Comparison of ENCODE assay signal across 1 cellular context in the genomic region with DNA sequence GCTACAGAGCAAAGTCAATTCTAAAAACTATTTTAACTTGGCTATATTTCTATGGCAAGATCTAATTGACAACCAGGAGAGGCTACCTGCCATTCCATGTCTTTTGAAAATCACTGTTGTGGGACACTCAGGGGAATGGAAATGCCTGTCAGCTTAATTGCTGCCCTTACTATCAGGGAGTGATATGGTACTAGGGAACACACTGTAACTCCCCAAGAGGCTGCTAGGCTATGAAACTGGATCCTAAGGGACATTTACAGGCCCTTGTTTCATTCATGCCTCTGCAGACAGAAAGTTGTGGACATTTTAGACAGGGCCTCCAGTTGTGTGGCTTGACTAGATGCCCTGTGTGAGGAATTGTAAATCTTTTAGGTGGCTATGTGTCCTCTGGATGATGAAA.
TF ChIP-seq lines count a peak whose summit lies in the region.

No MANE protein-coding gene starts in this region.

TF ChIP-seq in GM23338, 12 proteins besides CTCF, POLR2A, EP300 and RAD21 (continued from another document):
- TF ChIP-seq, protein P1, sequence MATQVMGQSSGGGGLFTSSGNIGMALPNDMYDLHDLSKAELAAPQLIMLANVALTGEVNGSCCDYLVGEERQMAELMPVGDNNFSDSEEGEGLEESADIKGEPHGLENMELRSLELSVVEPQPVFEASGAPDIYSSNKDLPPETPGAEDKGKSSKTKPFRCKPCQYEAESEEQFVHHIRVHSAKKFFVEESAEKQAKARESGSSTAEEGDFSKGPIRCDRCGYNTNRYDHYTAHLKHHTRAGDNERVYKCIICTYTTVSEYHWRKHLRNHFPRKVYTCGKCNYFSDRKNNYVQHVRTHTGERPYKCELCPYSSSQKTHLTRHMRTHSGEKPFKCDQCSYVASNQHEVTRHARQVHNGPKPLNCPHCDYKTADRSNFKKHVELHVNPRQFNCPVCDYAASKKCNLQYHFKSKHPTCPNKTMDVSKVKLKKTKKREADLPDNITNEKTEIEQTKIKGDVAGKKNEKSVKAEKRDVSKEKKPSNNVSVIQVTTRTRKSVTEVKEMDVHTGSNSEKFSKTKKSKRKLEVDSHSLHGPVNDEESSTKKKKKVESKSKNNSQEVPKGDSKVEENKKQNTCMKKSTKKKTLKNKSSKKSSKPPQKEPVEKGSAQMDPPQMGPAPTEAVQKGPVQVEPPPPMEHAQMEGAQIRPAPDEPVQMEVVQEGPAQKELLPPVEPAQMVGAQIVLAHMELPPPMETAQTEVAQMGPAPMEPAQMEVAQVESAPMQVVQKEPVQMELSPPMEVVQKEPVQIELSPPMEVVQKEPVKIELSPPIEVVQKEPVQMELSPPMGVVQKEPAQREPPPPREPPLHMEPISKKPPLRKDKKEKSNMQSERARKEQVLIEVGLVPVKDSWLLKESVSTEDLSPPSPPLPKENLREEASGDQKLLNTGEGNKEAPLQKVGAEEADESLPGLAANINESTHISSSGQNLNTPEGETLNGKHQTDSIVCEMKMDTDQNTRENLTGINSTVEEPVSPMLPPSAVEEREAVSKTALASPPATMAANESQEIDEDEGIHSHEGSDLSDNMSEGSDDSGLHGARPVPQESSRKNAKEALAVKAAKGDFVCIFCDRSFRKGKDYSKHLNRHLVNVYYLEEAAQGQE (IDR thresholded peaks at IDR 0.05; ENCODE audit: unreplicated experiment): no peak
- TF ChIP-seq JUNB (IDR thresholded peaks at IDR 0.05; ENCODE audit: unreplicated experiment): no peak
- TF ChIP-seq NANOG (IDR thresholded peaks at IDR 0.05; ENCODE audit: borderline replicate concordance): no peak
- TF ChIP-seq EZH2phosphoT487 (IDR thresholded peaks at IDR 0.05; ENCODE audit: unreplicated experiment): no peak
- TF ChIP-seq, protein P2, sequence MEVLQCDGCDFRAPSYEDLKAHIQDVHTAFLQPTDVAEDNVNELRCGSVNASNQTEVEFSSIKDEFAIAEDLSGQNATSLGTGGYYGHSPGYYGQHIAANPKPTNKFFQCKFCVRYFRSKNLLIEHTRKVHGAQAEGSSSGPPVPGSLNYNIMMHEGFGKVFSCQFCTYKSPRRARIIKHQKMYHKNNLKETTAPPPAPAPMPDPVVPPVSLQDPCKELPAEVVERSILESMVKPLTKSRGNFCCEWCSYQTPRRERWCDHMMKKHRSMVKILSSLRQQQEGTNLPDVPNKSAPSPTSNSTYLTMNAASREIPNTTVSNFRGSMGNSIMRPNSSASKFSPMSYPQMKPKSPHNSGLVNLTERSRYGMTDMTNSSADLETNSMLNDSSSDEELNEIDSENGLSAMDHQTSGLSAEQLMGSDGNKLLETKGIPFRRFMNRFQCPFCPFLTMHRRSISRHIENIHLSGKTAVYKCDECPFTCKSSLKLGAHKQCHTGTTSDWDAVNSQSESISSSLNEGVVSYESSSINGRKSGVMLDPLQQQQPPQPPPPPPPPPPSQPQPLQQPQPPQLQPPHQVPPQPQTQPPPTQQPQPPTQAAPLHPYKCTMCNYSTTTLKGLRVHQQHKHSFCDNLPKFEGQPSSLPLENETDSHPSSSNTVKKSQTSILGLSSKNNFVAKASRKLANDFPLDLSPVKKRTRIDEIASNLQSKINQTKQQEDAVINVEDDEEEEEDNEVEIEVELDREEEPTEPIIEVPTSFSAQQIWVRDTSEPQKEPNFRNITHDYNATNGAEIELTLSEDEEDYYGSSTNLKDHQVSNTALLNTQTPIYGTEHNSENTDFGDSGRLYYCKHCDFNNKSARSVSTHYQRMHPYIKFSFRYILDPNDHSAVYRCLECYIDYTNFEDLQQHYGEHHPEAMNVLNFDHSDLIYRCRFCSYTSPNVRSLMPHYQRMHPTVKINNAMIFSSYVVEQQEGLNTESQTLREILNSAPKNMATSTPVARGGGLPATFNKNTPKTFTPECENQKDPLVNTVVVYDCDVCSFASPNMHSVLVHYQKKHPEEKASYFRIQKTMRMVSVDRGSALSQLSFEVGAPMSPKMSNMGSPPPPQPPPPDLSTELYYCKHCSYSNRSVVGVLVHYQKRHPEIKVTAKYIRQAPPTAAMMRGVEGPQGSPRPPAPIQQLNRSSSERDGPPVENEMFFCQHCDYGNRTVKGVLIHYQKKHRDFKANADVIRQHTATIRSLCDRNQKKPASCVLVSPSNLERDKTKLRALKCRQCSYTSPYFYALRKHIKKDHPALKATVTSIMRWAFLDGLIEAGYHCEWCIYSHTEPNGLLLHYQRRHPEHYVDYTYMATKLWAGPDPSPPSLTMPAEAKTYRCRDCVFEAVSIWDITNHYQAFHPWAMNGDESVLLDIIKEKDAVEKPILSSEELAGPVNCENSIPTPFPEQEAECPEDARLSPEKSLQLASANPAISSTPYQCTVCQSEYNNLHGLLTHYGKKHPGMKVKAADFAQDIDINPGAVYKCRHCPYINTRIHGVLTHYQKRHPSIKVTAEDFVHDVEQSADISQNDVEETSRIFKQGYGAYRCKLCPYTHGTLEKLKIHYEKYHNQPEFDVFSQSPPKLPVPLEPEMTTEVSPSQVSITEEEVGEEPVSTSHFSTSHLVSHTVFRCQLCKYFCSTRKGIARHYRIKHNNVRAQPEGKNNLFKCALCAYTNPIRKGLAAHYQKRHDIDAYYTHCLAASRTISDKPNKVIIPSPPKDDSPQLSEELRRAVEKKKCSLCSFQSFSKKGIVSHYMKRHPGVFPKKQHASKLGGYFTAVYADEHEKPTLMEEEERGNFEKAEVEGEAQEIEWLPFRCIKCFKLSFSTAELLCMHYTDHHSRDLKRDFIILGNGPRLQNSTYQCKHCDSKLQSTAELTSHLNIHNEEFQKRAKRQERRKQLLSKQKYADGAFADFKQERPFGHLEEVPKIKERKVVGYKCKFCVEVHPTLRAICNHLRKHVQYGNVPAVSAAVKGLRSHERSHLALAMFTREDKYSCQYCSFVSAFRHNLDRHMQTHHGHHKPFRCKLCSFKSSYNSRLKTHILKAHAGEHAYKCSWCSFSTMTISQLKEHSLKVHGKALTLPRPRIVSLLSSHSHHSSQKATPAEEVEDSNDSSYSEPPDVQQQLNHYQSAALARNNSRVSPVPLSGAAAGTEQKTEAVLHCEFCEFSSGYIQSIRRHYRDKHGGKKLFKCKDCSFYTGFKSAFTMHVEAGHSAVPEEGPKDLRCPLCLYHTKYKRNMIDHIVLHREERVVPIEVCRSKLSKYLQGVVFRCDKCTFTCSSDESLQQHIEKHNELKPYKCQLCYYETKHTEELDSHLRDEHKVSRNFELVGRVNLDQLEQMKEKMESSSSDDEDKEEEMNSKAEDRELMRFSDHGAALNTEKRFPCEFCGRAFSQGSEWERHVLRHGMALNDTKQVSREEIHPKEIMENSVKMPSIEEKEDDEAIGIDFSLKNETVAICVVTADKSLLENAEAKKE (CRISPR knock-in tag; IDR thresholded peaks at IDR 0.05): no peak
- no peak for TF ChIP-seq STAT1 (IDR thresholded peaks at IDR 0.05; ENCODE audit: unreplicated experiment)
